ENCODE assay signal across 11 cellular contexts in genomic region chr6:169810066-169810989, GRCh38. TPM values are rescaled to one million over a fixed set of nuclear protein-coding genes. Genes with fewer than 3 reads are reported as not detected.
DNase-seq lines count a peak whose midpoint lies in the region; ATAC-seq and TF ChIP-seq lines count a peak whose summit lies in the region.
"Had no signal": no experiment of that assay in that cellular context is flagged by ENCODE, and none has a peak within 500 bp of the region (broad histone marks: within the 10 kb centered on the region; RNA-seq: fewer than 3 reads in every experiment).

No MANE protein-coding gene starts in this region.

- H3K18ac ChIP-seq in trophoblast cell (ENCODE audit: low read length): no peak overlapping the region

- no peak overlapping the region for H2BK5ac ChIP-seq in trophoblast cell (ENCODE audit: low read depth, low read length, poor library complexity)

- ATAC-seq in HCT116: peak; percentile 99
- peak; percentile 38 for ATAC-seq in esophagus mucosa

- H4K20me1 ChIP-seq in HCT116 (ENCODE audit: insufficient read depth): no peaks in the 10 kb centered on the region

- POLR2A ChIA-PET in HCT116 (lab: Charles Lee): no interaction called here

- H4K12ac ChIP-seq in trophoblast cell (ENCODE audit: low read depth, low read length): no peak overlapping the region

- no peaks in the 10 kb centered on the region for H3K9me3 ChIP-seq in HCT116 (ENCODE audit: control insufficient read depth in 1 of 2, insufficient read depth in 1 of 2, low read depth in 1 of 2, low read length in 2 of 2)
- H3K9me3 ChIP-seq in trophoblast cell (ENCODE audit: insufficient read depth, low read depth, low read length): peaks cover 9% of the 10 kb centered on the region
- no peaks in the 10 kb centered on the region for H3K9me3 ChIP-seq in esophagus squamous epithelium
- H3K9me3 ChIP-seq: adrenal gland had no signal

- RAD21 ChIA-PET in HCT116 (lab: Charles Lee; ENCODE audit: low non-redundant PET in 1 of 2, low total read pairs in 2 of 2, uncharacterized antibody in 2 of 2, unreplicated experiment in 2 of 2): no interaction called here

- no peak overlapping the region for H2BK120ac ChIP-seq in trophoblast cell (ENCODE audit: insufficient read depth, low read length, poor library complexity)

- H3K27me3 ChIP-seq in HCT116 (ENCODE audit: insufficient read depth, low read length): peaks cover 1% of the 10 kb centered on the region; the same call in 1 of the 2 replicates
- no peaks in the 10 kb centered on the region for H3K27me3 ChIP-seq in trophoblast cell (ENCODE audit: insufficient read depth, low read length)
- peaks cover 0 to 13% (median 0%) of the 10 kb centered on the region in 4 donors for H3K27me3 ChIP-seq in esophagus squamous epithelium
- H3K27me3 ChIP-seq: adrenal gland had no signal

- H3K79me1 ChIP-seq in trophoblast cell (ENCODE audit: low read length): no peaks in the 10 kb centered on the region

- CTCF ChIA-PET in HCT116 (lab: Charles Lee): no interaction called here

- no peak for TF ChIP-seq RAD21 in HCT116 (IDR thresholded peaks at IDR 0.05; ENCODE audit: low read depth)

- H4K91ac ChIP-seq in trophoblast cell (ENCODE audit: low read depth, low read length): no peak overlapping the region

- H3K79me2 ChIP-seq in HCT116 (ENCODE audit: insufficient read depth, low read length) (no peaks in the 10 kb centered on the region), trophoblast cell (ENCODE audit: control insufficient read depth, insufficient read depth, low read length, poor library complexity) (no peaks in the 10 kb centered on the region)

- TF ChIP-seq CTCF in HCT116 (IDR thresholded peaks at IDR 0.05 in 2 of 3, conservative IDR thresholded peaks at IDR 0.05 in 1 of 3; ENCODE audit: borderline replicate concordance in 1 of 3, insufficient read depth in 1 of 3, low read depth in 2 of 3, low read length in 2 of 3) (no peak), esophagus squamous epithelium (IDR thresholded peaks at IDR 0.05) (no peak)

- no peak overlapping the region for H3K23ac ChIP-seq in trophoblast cell (ENCODE audit: low read length)

- DNase-seq in HCT116 (ENCODE audit: low read depth, low spot score): peak; percentile 23
- peak; percentile 65 for DNase-seq in NCI-H748 treated with DMSO at 0.1 percent for 48 hours (lab: John Stamatoyannopoulos, UW)
- no peak for DNase-seq in trophoblast cell
- DNase-seq in esophagus squamous epithelium (lab: John Stamatoyannopoulos, UW): no peak
- DNase-seq in UCSD-AML1 (lab: John Stamatoyannopoulos, UW; ENCODE audit: unreplicated experiment): no peak
- no peak for DNase-seq in stimulated activated naive CD4-positive, alpha-beta T cell treated with Interleukin-2 at 50 U/mL for 16 hours (lab: John Stamatoyannopoulos, UW)
- DNase-seq: activated CD4-positive, alpha-beta T cell treated with anti-CD3 and anti-CD28 coated beads, Interleukin-2, amount 50 U/mL, for 48 hours; hypothalamus; naive B cell had no signal

- no peak overlapping the region for H3K4ac ChIP-seq in trophoblast cell (ENCODE audit: low read depth, low read length)

- no peaks in the 10 kb centered on the region for H3K9me2 ChIP-seq in HCT116 (ENCODE audit: insufficient read depth)

- H3K4me2 ChIP-seq in HCT116 (ENCODE audit: low read length): peak overlapping the region; percentile 51
- no peak overlapping the region for H3K4me2 ChIP-seq in trophoblast cell (ENCODE audit: low read length)

- H3K4me3 ChIP-seq in HCT116 (replicated peaks in 1 of 2; ENCODE audit: low read depth in 1 of 2, low read length in 2 of 2) (no peak overlapping the region), trophoblast cell (ENCODE audit: low read depth, low read length) (peak overlapping the region; percentile 24), esophagus squamous epithelium (no peak overlapping the region)
- H3K4me3 ChIP-seq: adrenal gland had no signal

- no peak overlapping the region for H3K14ac ChIP-seq in trophoblast cell (ENCODE audit: low read length)

- H3K9ac ChIP-seq in HCT116 (ENCODE audit: low read length) (no peak overlapping the region), trophoblast cell (ENCODE audit: low read length) (peak overlapping the region; percentile 59)

- H2AK5ac ChIP-seq in trophoblast cell (ENCODE audit: low read length): no peak overlapping the region

- no CpG with 5 or more reads among the region's 18 CpGs for WGBS in trophoblast cell (ENCODE audit: extremely low coverage, insufficient coverage, insufficient read length)
- 30 to 51% methylated on average over 6 to 11 of the region's 18 CpGs for WGBS in esophagus squamous epithelium, 2 donors

- no peaks in the 10 kb centered on the region for H3K36me3 ChIP-seq in HCT116 (ENCODE audit: control insufficient read depth in 1 of 2, insufficient read depth in 2 of 2, low read length in 2 of 2)
- H3K36me3 ChIP-seq in trophoblast cell (ENCODE audit: control insufficient read depth in 1 of 2, insufficient read depth in 2 of 2, low read length in 2 of 2): no peaks in the 10 kb centered on the region
- H3K36me3 ChIP-seq in esophagus squamous epithelium: no peaks in the 10 kb centered on the region
- H3K36me3 ChIP-seq: adrenal gland had no signal

- no peak overlapping the region for H3K27ac ChIP-seq in HCT116 (ENCODE audit: low read depth, low read length)
- H3K27ac ChIP-seq in trophoblast cell (ENCODE audit: low read depth, low read length): no peak overlapping the region
- H3K27ac ChIP-seq in esophagus squamous epithelium: no peak overlapping the region
- H3K27ac ChIP-seq: adrenal gland had no signal

- peaks cover 5 to 14% of the 10 kb centered on the region in 2 experiments; a peak in 3 of 4 replicates for H3K4me1 ChIP-seq in HCT116 (ENCODE audit: control insufficient read depth in 1 of 2, insufficient read depth in 2 of 2, low read length in 2 of 2)
- peaks cover 0 to 3% of the 10 kb centered on the region in 2 experiments for H3K4me1 ChIP-seq in trophoblast cell (ENCODE audit: control insufficient read depth in 1 of 2, insufficient read depth in 2 of 2, low read length in 2 of 2)
- no peaks in the 10 kb centered on the region for H3K4me1 ChIP-seq in esophagus squamous epithelium
- H3K4me1 ChIP-seq: adrenal gland had no signal

- H2AFZ ChIP-seq in HCT116 (ENCODE audit: low read depth, low read length, poor library complexity, severe bottlenecking) (peak overlapping the region; percentile 63), trophoblast cell (ENCODE audit: insufficient read depth, low read length, poor library complexity) (no peak overlapping the region)

- no peak overlapping the region for H4K8ac ChIP-seq in trophoblast cell (ENCODE audit: low read depth, low read length)

- no peak for TF ChIP-seq POLR2A in HCT116 (IDR thresholded peaks at IDR 0.05; ENCODE audit: borderline replicate concordance, extremely low read depth, insufficient read depth, insufficient read length)
- no peak for TF ChIP-seq POLR2A in esophagus squamous epithelium (IDR thresholded peaks at IDR 0.05)

- intact Hi-C loops in HCT116 (cut with micrococcal nuclease) (no loop called here), esophagus squamous epithelium (cut with DNase I) (no loop called here)

- H2BK12ac ChIP-seq in trophoblast cell (ENCODE audit: low read length): no peak overlapping the region

- no TSS peak for BruUV-seq in HCT116 (replicated peaks; lab: Mats Ljungman, UMichigan)

TF ChIP-seq in HCT116, 20 proteins besides CTCF, POLR2A, EP300 and RAD21:
- TF ChIP-seq POLR2AphosphoS5 (IDR thresholded peaks at IDR 0.05; ENCODE audit: low read depth, low read length) (peak; percentile 73), SIN3A (IDR thresholded peaks at IDR 0.05; ENCODE audit: low read depth) (no peak)

RNA-seq across cellular contexts. Expression of gene ERMARD, which starts 58.9 kb away (rescaled TPM):
- total RNA-seq in HCT116 (2021; ENCODE audit: unreplicated experiment) (24.7 TPM), esophagus mucosa (19.6 TPM), esophagus squamous epithelium (10 to 100 TPM; 10.3 to 21.4 (median 17.6) TPM)
- 27.0 and 32.5 TPM in 2 replicates for polyA plus RNA-seq in HCT116 (2012)
- polyA plus RNA-seq in trophoblast cell (2013): 8.6 and 9.0 TPM in 2 replicates

RNA-seq across cellular contexts. Expression of gene DYNLT2, which starts 59.0 kb away (rescaled TPM):
- 1.5 TPM for total RNA-seq in HCT116 (2021; ENCODE audit: unreplicated experiment)
- polyA plus RNA-seq in HCT116 (2012): 0.24 and 0.35 TPM in 2 replicates
- total RNA-seq in esophagus mucosa: 0.84 TPM
- 1.3 TPM in 2 replicates for polyA plus RNA-seq in trophoblast cell (2013)
- total RNA-seq in esophagus squamous epithelium: 1 to 10 TPM in 3 of 4 donors, under 1 TPM in 1; 0.94 to 3.1 (median 1.4) TPM

Comparison
In these comparisons a context has a peak if more than half of its experiments do, and no peak if none do; other contexts are left out.
1. DNase-seq: peak in HCT116 (single experiment) and NCI-H748 treated with DMSO at 0.1 percent for 48 hours (single experiment); none in trophoblast cell (0 of 2), esophagus squamous epithelium (single experiment), UCSD-AML1 (single experiment) and stimulated activated naive CD4-positive, alpha-beta T cell treated with Interleukin-2 at 50 U/mL for 16 hours (single experiment).